11 cellular contexts compared by ENCODE assay signal in the genomic region with DNA sequence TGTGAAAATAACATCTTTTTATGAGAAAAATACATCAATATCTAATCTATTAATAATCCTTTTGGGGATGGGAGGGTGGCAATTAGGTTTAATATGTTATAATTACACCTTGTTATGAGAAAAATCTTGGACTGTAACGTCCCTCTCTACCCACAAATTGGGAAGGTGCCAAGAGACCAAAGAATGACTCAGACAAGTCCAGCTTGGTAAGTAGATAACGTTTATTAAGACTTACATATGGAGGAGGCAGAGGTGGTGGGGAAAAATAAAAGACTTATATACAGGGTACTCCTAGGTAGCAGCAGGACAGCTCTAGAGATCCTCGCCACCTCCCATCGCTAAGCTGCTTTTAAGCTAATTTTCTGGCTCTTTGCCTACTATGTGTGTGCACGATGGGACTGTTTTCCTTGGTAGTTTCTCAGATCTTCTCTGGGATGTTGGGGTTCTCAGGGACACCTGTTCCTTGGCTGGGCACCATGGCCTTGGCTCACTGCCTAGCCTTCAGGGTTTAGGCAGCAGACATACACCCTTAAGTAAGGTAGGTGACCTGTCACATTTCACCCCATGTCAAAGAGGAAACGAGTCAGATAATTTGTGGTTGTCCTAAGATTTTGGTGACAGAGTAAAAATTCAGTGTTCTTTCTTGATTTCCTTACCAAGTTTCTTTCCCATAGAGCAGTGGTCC. TPM values are rescaled to one million over a fixed set of nuclear protein-coding genes. Genes with fewer than 3 reads are reported as not detected.
DNase-seq lines count a peak whose midpoint lies in the region; ATAC-seq, FAIRE-seq and TF ChIP-seq lines count a peak whose summit lies in the region.
"Had no signal": no experiment of that assay in that cellular context is flagged by ENCODE, and none has a peak within 500 bp of the region (broad histone marks: within the 10 kb centered on the region; RNA-seq: fewer than 3 reads in every experiment).

No MANE protein-coding gene starts in this region.

- H3K9ac ChIP-seq in keratinocyte (ENCODE audit: control insufficient read depth, extremely low read depth, insufficient read depth, low read length) = no peak overlapping the region

- peak; percentile 5 for FAIRE-seq in keratinocyte (lab: Jason Lieb, UNC)

- no peak overlapping the region for H2AFZ ChIP-seq in keratinocyte (ENCODE audit: control insufficient read depth, low read length)

- no peaks in the 10 kb centered on the region for H3K9me3 ChIP-seq in keratinocyte (ENCODE audit: control insufficient read depth, low read depth, low read length)
- H3K9me3 ChIP-seq: ascending aorta, right lobe of liver had no signal

- dilution Hi-C loops in keratinocyte (cut with MboI; ENCODE audit: extremely low pct_ligation_motif_present, low sequenced_read_pairs) = no loop called here

- H3K4me1 Mint-ChIP-seq in activated naive CD8-positive, alpha-beta T cell treated with anti-CD3 and anti-CD28 coated beads, Interleukin-2, amount 50 U/mL, for 24 hours = peaks cover 45% of the 10 kb centered on the region

- no peaks in the 10 kb centered on the region for H4K20me1 ChIP-seq in keratinocyte (ENCODE audit: control insufficient read depth, extremely low read depth, insufficient read depth, low read length)

- H3K27ac Mint-ChIP-seq in activated naive CD8-positive, alpha-beta T cell treated with anti-CD3 and anti-CD28 coated beads, Interleukin-2, amount 50 U/mL, for 24 hours = peak overlapping the region; percentile 60
- no peak overlapping the region for H3K27ac Mint-ChIP-seq in activated naive CD4-positive, alpha-beta T cell treated with anti-CD3 and anti-CD28 coated beads, Interleukin-2, amount 50 U/mL, for 72 hours

- H3K4me3 ChIP-seq in keratinocyte (ENCODE audit: control insufficient read depth in 2 of 3, extremely low read depth in 1 of 3, insufficient read depth in 2 of 3, low read depth in 1 of 3, low read length in 3 of 3) = no peak overlapping the region
- H3K4me3 ChIP-seq: ascending aorta, right lobe of liver had no signal

- ATAC-seq in activated naive CD8-positive, alpha-beta T cell treated with anti-CD3 and anti-CD28 coated beads, Interleukin-2, amount 50 U/mL, for 24 hours = no peak
- no peak for ATAC-seq in activated CD4-positive, CD25-positive, alpha-beta regulatory T cell treated with anti-CD3 and anti-CD28 coated beads, Interleukin-2, amount 50 U/mL, for 24 hours
- ATAC-seq in HG02588 (IDR thresholded peaks at IDR 0.05; ENCODE audit: unreplicated experiment) = no peak
- no peak for ATAC-seq in activated naive CD4-positive, alpha-beta T cell treated with anti-CD3 and anti-CD28 coated beads, Interleukin-2, amount 50 U/mL, for 72 hours

- peaks cover 49% of the 10 kb centered on the region for H3K36me3 Mint-ChIP-seq in activated naive CD8-positive, alpha-beta T cell treated with anti-CD3 and anti-CD28 coated beads, Interleukin-2, amount 50 U/mL, for 24 hours (ENCODE audit: low read depth)
- H3K36me3 Mint-ChIP-seq in activated naive CD4-positive, alpha-beta T cell treated with anti-CD3 and anti-CD28 coated beads, Interleukin-2, amount 50 U/mL, for 72 hours = peaks cover 8 to 42% of the 10 kb centered on the region in 2 donors

- peak; percentile 6 for DNase-seq in COLO829 (ENCODE audit: low spot score)
- peak in 56 of 76 experiments; percentile 1 to 84 (median 51) for DNase-seq in HUDEP-2 (lab: John Stamatoyannopoulos, UW; ENCODE audit: unreplicated experiment in 76 of 76)
- no peak for DNase-seq in activated naive CD8-positive, alpha-beta T cell treated with anti-CD3 and anti-CD28 coated beads, Interleukin-2, amount 50 U/mL, for 24 hours
- no peak for DNase-seq in keratinocyte (ENCODE audit: low read depth, low spot score)
- no peak for DNase-seq in activated naive CD4-positive, alpha-beta T cell treated with anti-CD3 and anti-CD28 coated beads, Interleukin-2, amount 50 U/mL, for 72 hours (ENCODE audit: low spot score in 2 of 2)
- no peak for DNase-seq in NK-92 (lab: John Stamatoyannopoulos, UW; ENCODE audit: unreplicated experiment)
- DNase-seq: right lobe of liver, SW 1271 had no signal

- no peaks in the 10 kb centered on the region for H3K79me2 ChIP-seq in keratinocyte (ENCODE audit: control insufficient read depth, insufficient read depth, low read length)

- no peaks in the 10 kb centered on the region for H3K9me3 Mint-ChIP-seq in activated naive CD8-positive, alpha-beta T cell treated with anti-CD3 and anti-CD28 coated beads, Interleukin-2, amount 50 U/mL, for 24 hours
- H3K9me3 Mint-ChIP-seq in activated naive CD4-positive, alpha-beta T cell treated with anti-CD3 and anti-CD28 coated beads, Interleukin-2, amount 50 U/mL, for 72 hours = no peaks in the 10 kb centered on the region

- H3K9me1 ChIP-seq in keratinocyte (ENCODE audit: control insufficient read depth, extremely low read depth, insufficient read depth, low read length) = no peaks in the 10 kb centered on the region

- no peak for TF ChIP-seq CTCF in keratinocyte (optimal IDR thresholded peaks at IDR 0.05 in 1 of 3, IDR thresholded peaks at IDR 0.05 in 1 of 3, conservative IDR thresholded peaks at IDR 0.05 in 1 of 3; ENCODE audit: extremely low read depth in 1 of 3, insufficient read depth in 2 of 3, low read length in 3 of 3)

- peaks cover 7 to 10% of the 10 kb centered on the region in 2 experiments for H3K36me3 ChIP-seq in keratinocyte (ENCODE audit: control insufficient read depth in 2 of 2, extremely low read depth in 1 of 2, insufficient read depth in 2 of 2, low read length in 2 of 2)

- no peaks in the 10 kb centered on the region for H3K4me1 ChIP-seq in keratinocyte (ENCODE audit: control insufficient read depth, extremely low read depth, insufficient read depth, low read length)
- H3K4me1 ChIP-seq: ascending aorta, right lobe of liver had no signal

- no peak overlapping the region for H3K27ac ChIP-seq in keratinocyte (ENCODE audit: control insufficient read depth, insufficient read depth, low read length)
- H3K27ac ChIP-seq: ascending aorta, right lobe of liver had no signal

- H3K27me3 Mint-ChIP-seq in activated naive CD8-positive, alpha-beta T cell treated with anti-CD3 and anti-CD28 coated beads, Interleukin-2, amount 50 U/mL, for 24 hours = no peaks in the 10 kb centered on the region

- H3K4me2 ChIP-seq in keratinocyte (ENCODE audit: control insufficient read depth, extremely low read depth, insufficient read depth, low read depth, low read length) = no peak overlapping the region

- H3K4me3 Mint-ChIP-seq in activated naive CD8-positive, alpha-beta T cell treated with anti-CD3 and anti-CD28 coated beads, Interleukin-2, amount 50 U/mL, for 24 hours = no peak overlapping the region

- no peaks in the 10 kb centered on the region for H3K27me3 ChIP-seq in keratinocyte (ENCODE audit: control insufficient read depth, extremely low read depth, insufficient read depth, low read length)
- H3K27me3 ChIP-seq: ascending aorta, right lobe of liver had no signal

RNA-seq across cellular contexts. Expression of a gene that starts 31.5 kb away (rescaled TPM):
- polyA plus RNA-seq in keratinocyte = 28.4 to 44.6 TPM (median 36.7 TPM) in 3 replicates
- polyA plus RNA-seq in keratinocyte (2011; ENCODE audit: low read depth) = 18.0 TPM
- polyA plus RNA-seq in keratinocyte (2011; cell fraction: cytosol; rRNA removed) = 16.2 and 26.3 TPM in 2 replicates
- polyA plus RNA-seq in keratinocyte (2011; cell fraction: nucleus; rRNA removed) = 65.3 and 76.9 TPM in 2 replicates
- polyA plus RNA-seq in keratinocyte (2012; ENCODE audit: low replicate concordance) = 17.7 and 18.7 TPM in 2 replicates
- polyA minus RNA-seq in keratinocyte = 22.9 to 40.1 TPM (median 34.6 TPM) in 3 replicates
- 19.4 TPM for polyA minus RNA-seq in keratinocyte (2011; cell fraction: cytosol; rRNA and poly(A)+ RNA removed)
- 18.9 and 34.9 TPM in 2 replicates for polyA minus RNA-seq in keratinocyte (2011; cell fraction: nucleus; rRNA and poly(A)+ RNA removed)
- 10 to 100 TPM; 81.1 to 84.7 TPM for total RNA-seq in activated naive CD4-positive, alpha-beta T cell treated with anti-CD3 and anti-CD28 coated beads, Interleukin-2, amount 50 U/mL, for 72 hours

RNA-seq across cellular contexts. Expression of a gene that starts 37.3 kb away (rescaled TPM):
- 16.6 to 24.3 TPM (median 23.6 TPM) in 3 replicates for polyA plus RNA-seq in keratinocyte
- polyA plus RNA-seq in keratinocyte (2011; ENCODE audit: low read depth) = 29.6 TPM
- polyA plus RNA-seq in keratinocyte (2011; cell fraction: cytosol; rRNA removed) = 15.9 and 35.1 TPM in 2 replicates
- 26.9 and 39.1 TPM in 2 replicates for polyA plus RNA-seq in keratinocyte (2011; cell fraction: nucleus; rRNA removed)
- 12.9 and 47.1 TPM in 2 replicates for polyA plus RNA-seq in keratinocyte (2012; ENCODE audit: low replicate concordance)
- polyA minus RNA-seq in keratinocyte = 7.3 to 27.6 TPM (median 25.3 TPM) in 3 replicates
- polyA minus RNA-seq in keratinocyte (2011; cell fraction: cytosol; rRNA and poly(A)+ RNA removed) = 15.5 TPM
- 8.0 and 11.9 TPM in 2 replicates for polyA minus RNA-seq in keratinocyte (2011; cell fraction: nucleus; rRNA and poly(A)+ RNA removed)
- 10 to 100 TPM; 21.6 to 38.1 TPM for total RNA-seq in activated naive CD4-positive, alpha-beta T cell treated with anti-CD3 and anti-CD28 coated beads, Interleukin-2, amount 50 U/mL, for 72 hours

Comparison
In these comparisons a context has a peak if more than half of its experiments do, and no peak if none do; other contexts are left out.
1. DNase-seq: peak in COLO829 (single experiment) and HUDEP-2 (56 of 76); none in activated naive CD8-positive, alpha-beta T cell treated with anti-CD3 and anti-CD28 coated beads, Interleukin-2, amount 50 U/mL, for 24 hours (single experiment), keratinocyte (single experiment), activated naive CD4-positive, alpha-beta T cell treated with anti-CD3 and anti-CD28 coated beads, Interleukin-2, amount 50 U/mL, for 72 hours (0 of 2) and NK-92 (single experiment).